ENCODE assay signal across 1 cellular context in the genomic region with DNA sequence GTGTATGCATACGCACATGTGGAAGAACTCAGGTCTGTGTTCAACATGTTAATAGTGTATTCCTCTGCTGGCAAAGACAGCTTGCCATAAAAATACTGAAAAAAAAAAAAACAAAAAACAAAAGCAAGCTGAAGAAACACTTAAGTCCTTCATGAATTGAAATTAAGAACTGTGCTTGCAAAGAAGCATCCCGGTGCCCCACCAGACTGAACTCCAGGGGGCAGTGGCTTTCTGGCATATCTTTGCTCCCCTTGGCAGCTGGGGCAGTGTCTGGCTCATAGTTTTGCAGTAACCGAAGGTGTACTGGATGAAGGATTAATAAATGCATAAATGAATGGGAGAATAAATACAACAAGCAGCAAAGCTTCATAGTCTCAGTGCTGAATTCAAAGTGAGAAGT.
TF ChIP-seq lines count a peak whose summit lies in the region.

No MANE protein-coding gene starts in this region.

TF ChIP-seq in GM12878, 131 proteins besides CTCF, POLR2A, EP300 and RAD21 (continued from another document):
- TF ChIP-seq, protein P1, sequence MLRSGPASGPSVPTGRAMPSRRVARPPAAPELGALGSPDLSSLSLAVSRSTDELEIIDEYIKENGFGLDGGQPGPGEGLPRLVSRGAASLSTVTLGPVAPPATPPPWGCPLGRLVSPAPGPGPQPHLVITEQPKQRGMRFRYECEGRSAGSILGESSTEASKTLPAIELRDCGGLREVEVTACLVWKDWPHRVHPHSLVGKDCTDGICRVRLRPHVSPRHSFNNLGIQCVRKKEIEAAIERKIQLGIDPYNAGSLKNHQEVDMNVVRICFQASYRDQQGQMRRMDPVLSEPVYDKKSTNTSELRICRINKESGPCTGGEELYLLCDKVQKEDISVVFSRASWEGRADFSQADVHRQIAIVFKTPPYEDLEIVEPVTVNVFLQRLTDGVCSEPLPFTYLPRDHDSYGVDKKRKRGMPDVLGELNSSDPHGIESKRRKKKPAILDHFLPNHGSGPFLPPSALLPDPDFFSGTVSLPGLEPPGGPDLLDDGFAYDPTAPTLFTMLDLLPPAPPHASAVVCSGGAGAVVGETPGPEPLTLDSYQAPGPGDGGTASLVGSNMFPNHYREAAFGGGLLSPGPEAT (IDR thresholded peaks at IDR 0.05; ENCODE audit: low read depth), result no peak
- TF ChIP-seq FOXK2 (IDR thresholded peaks at IDR 0.05) (no peak), JUNB (IDR thresholded peaks at IDR 0.05) (no peak), SPI1 (IDR thresholded peaks at IDR 0.05; ENCODE audit: borderline replicate concordance, insufficient read depth, low read depth, low read length) (no peak), POLR2AphosphoS2 (IDR thresholded peaks at IDR 0.05; ENCODE audit: low read depth, low read length) (no peak), FOXM1 (IDR thresholded peaks at IDR 0.05; ENCODE audit: low read depth, low read length) (no peak), EED (IDR thresholded peaks at IDR 0.05; ENCODE audit: low read depth) (no peak)
- TF ChIP-seq, protein P2, sequence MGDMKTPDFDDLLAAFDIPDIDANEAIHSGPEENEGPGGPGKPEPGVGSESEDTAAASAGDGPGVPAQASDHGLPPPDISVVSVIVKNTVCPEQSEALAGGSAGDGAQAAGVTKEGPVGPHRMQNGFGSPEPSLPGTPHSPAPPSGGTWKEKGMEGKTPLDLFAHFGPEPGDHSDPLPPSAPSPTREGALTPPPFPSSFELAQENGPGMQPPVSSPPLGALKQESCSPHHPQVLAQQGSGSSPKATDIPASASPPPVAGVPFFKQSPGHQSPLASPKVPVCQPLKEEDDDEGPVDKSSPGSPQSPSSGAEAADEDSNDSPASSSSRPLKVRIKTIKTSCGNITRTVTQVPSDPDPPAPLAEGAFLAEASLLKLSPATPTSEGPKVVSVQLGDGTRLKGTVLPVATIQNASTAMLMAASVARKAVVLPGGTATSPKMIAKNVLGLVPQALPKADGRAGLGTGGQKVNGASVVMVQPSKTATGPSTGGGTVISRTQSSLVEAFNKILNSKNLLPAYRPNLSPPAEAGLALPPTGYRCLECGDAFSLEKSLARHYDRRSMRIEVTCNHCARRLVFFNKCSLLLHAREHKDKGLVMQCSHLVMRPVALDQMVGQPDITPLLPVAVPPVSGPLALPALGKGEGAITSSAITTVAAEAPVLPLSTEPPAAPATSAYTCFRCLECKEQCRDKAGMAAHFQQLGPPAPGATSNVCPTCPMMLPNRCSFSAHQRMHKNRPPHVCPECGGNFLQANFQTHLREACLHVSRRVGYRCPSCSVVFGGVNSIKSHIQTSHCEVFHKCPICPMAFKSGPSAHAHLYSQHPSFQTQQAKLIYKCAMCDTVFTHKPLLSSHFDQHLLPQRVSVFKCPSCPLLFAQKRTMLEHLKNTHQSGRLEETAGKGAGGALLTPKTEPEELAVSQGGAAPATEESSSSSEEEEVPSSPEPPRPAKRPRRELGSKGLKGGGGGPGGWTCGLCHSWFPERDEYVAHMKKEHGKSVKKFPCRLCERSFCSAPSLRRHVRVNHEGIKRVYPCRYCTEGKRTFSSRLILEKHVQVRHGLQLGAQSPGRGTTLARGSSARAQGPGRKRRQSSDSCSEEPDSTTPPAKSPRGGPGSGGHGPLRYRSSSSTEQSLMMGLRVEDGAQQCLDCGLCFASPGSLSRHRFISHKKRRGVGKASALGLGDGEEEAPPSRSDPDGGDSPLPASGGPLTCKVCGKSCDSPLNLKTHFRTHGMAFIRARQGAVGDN (IDR thresholded peaks at IDR 0.05), result no peak
TF ChIP-seq in GM12878: peak in this region for 0.
